ENCODE assay signal across 19 cellular contexts in the genomic region with DNA sequence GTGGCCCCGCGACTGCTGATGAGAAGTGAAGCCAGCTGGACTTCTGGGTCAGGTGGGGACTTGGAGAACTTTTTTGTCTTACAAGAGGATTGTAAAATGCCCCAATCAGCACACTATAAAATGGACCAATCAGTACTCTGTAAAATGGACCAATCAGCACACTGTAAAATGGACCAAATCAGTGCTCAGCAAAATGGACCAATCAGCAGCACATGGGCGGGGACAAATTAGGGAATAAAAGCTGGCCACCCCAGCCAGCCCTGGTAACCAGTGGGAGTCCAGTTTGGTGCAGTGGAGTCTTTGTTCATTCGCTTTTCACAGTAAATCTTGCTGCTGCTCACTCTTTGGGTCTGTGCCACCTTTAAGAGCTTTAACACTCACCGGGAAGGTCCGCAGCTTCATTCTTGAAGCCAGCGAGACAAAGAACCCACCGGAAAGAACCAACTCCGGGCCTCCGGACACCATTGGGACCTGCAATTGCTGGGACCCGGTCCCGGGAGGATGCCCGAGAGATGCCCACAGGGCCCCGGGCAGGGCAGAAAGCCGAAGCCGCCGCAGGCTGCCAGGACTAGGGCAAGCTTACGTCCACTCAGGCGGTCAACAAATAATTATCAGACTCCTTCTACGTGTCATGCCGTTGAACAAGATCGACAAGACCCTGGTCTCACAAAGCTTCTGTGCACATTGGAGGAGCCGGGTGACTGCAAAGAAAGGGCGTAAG. TPM values are rescaled to one million over a fixed set of nuclear protein-coding genes. Genes with fewer than 3 reads are reported as not detected.
"Had no signal": no experiment of that assay in that cellular context is flagged by ENCODE, and none has a peak within 500 bp of the region (broad histone marks: within the 10 kb centered on the region; RNA-seq: fewer than 3 reads in every experiment).

No MANE protein-coding gene starts in this region.

- H3K4me2 ChIP-seq: hepatocyte had no signal

- H3K27ac Mint-ChIP-seq: dendritic cell treated with granulocyte-macrophage colony-stimulating factor and Interleukin-4, amounts not matched to agents 40 ng/mL and 50 ng/mL, for 4 days; effector memory CD8-positive, alpha-beta T cell; nephron progenitor cell had no signal

- H3K27ac ChIP-seq: foreskin keratinocyte, hepatocyte, left ventricle myocardium inferior, lower lobe of right lung, neutrophil, spleen, stomach had no signal

- H3K79me2 ChIP-seq: hepatocyte had no signal

- H3K36me3 Mint-ChIP-seq: naive thymus-derived CD4-positive, alpha-beta T cell; stimulated activated naive B cell treated with anti-CD40 and anti-IgM and Interleukin-4, amounts not matched to agents 10 μg/mL and 1 μg/mL and 100 μg/mL, for 72 hours had no signal

- H3K9me3 Mint-ChIP-seq: dendritic cell treated with granulocyte-macrophage colony-stimulating factor and Interleukin-4, amounts not matched to agents 40 ng/mL and 50 ng/mL, for 4 days; effector memory CD8-positive, alpha-beta T cell had no signal

- H3K4me3 Mint-ChIP-seq: dendritic cell treated with granulocyte-macrophage colony-stimulating factor and Interleukin-4, amounts not matched to agents 40 ng/mL and 50 ng/mL, for 4 days; effector memory CD8-positive, alpha-beta T cell; naive thymus-derived CD4-positive, alpha-beta T cell; nephron progenitor cell; stimulated activated naive B cell treated with anti-CD40 and anti-IgM and Interleukin-4, amounts not matched to agents 10 μg/mL and 1 μg/mL and 100 μg/mL, for 72 hours had no signal

- H2AFZ ChIP-seq: hepatocyte had no signal

- DNase-seq: effector memory CD8-positive, alpha-beta T cell; foreskin keratinocyte; kidney; left cardiac atrium; left ventricle myocardium inferior; lower lobe of right lung; spleen; stimulated activated naive B cell treated with anti-CD40 and anti-IgM and Interleukin-4, amounts not matched to agents 10 μg/mL and 1 μg/mL and 100 μg/mL, for 72 hours; stomach had no signal

- H3K4me1 ChIP-seq: foreskin keratinocyte, lower lobe of right lung had no signal

- H3K27me3 ChIP-seq: foreskin keratinocyte, hepatocyte, neutrophil, stomach had no signal

- H3K36me3 ChIP-seq: left ventricle myocardium inferior, lower lobe of right lung, neutrophil, spleen, stomach had no signal

- H3K9me3 ChIP-seq: left ventricle myocardium inferior, lower lobe of right lung, neutrophil, spleen, stomach had no signal

- H3K4me3 ChIP-seq: hepatocyte, left ventricle myocardium inferior, lower lobe of right lung, spleen, stomach had no signal

- ATAC-seq: effector memory CD8-positive, alpha-beta T cell; naive thymus-derived CD4-positive, alpha-beta T cell had no signal

RNA-seq across cellular contexts. Expression of gene NR2E3, which starts 8.3 kb away (rescaled TPM):
- total RNA-seq: hepatocyte; left cardiac atrium; left ventricle myocardium inferior; lower lobe of right lung; mesenteric fat pad; mononuclear cell; naive thymus-derived CD4-positive, alpha-beta T cell; osteocyte; pulmonary artery endothelial cell; sciatic nerve had no signal
